In genomic region chr10:114017873-114018272, GRCh38 we compare ENCODE assay signal across 25 cellular contexts. TPM values are rescaled to one million over a fixed set of nuclear protein-coding genes. Genes with fewer than 3 reads are reported as not detected.
"Had no signal": no experiment of that assay in that cellular context is flagged by ENCODE, and none has a peak within 500 bp of the region (broad histone marks: within the 10 kb centered on the region; RNA-seq: fewer than 3 reads in every experiment).

No MANE protein-coding gene starts in this region.

- H3K27ac Mint-ChIP-seq: activated T-cell treated with anti-CD3 and anti-CD28 coated beads, Interleukin-2, amount 50 U/mL, for 24 hours; activated T-helper 17 cell treated with anti-CD3 and anti-CD28 coated beads, Interleukin-2, amount 50 U/mL, for 72 hours; nephron had no signal

- ATAC-seq: activated T-helper 17 cell treated with anti-CD3 and anti-CD28 coated beads, Interleukin-2, amount 50 U/mL, for 72 hours; left colon; pancreas; right cardiac atrium had no signal

- FAIRE-seq: bronchial epithelial cell, frontal cortex, islet of Langerhans, pancreas, TTC549 had no signal

- H3K4me3 Mint-ChIP-seq: activated naive CD8-positive, alpha-beta T cell treated with anti-CD3 and anti-CD28 coated beads, Interleukin-2, amount 10 ng/mL, durations not matched to agents 7 days and 5 days; activated T-cell treated with anti-CD3 and anti-CD28 coated beads, Interleukin-2, amount 50 U/mL, for 24 hours; activated T-helper 17 cell treated with anti-CD3 and anti-CD28 coated beads, Interleukin-2, amount 50 U/mL, for 72 hours had no signal

- DNase-seq: activated CD4-positive, alpha-beta T cell treated with anti-CD3 and anti-CD28 coated beads, Interleukin-2, amount 50 U/mL, for 4 hours; activated CD8-positive, alpha-beta memory T cell treated with anti-CD3 and anti-CD28 coated beads for 24 hours; activated CD8-positive, alpha-beta memory T cell treated with anti-CD3 and anti-CD28 coated beads, Interleukin-2, amount 50 U/mL, for 4 hours; activated naive CD8-positive, alpha-beta T cell treated with anti-CD3 and anti-CD28 coated beads, Interleukin-2, amount 10 ng/mL, durations not matched to agents 7 days and 5 days; activated T-cell treated with anti-CD3 and anti-CD28 coated beads, Interleukin-2, amount 50 U/mL, for 24 hours; amniotic stem cell; colonic mucosa; left colon; mesenchymal stem cell; pancreas; right cardiac atrium; stimulated activated CD4-positive, alpha-beta T cell treated with anti-CD3 and anti-CD28 coated beads, Interleukin-12 subunit alpha, Interleukin-12 subunit beta, amount 100 ng/mL, for 4 hours; stimulated activated CD4-positive, alpha-beta T cell treated with anti-CD3 and anti-CD28 coated beads, Interleukin-4, amount 100 ng/mL, for 4 hours; stomach; transverse colon; uterus had no signal

- H3K27me3 ChIP-seq: colonic mucosa, esophagus muscularis mucosa, pancreas, stomach, suprapubic skin, transverse colon, uterus had no signal

- H3K4me1 Mint-ChIP-seq: activated T-helper 17 cell treated with anti-CD3 and anti-CD28 coated beads, Interleukin-2, amount 50 U/mL, for 72 hours had no signal

- H3K9me3 ChIP-seq: colonic mucosa, esophagus muscularis mucosa, pancreas, suprapubic skin, transverse colon, uterus had no signal

- H3K36me3 ChIP-seq: colonic mucosa, esophagus muscularis mucosa, pancreas, stomach, suprapubic skin, transverse colon, uterus had no signal

- H3K4me3 ChIP-seq: colonic mucosa, esophagus muscularis mucosa, pancreas, stomach, suprapubic skin, transverse colon, uterus had no signal

- H3K27ac ChIP-seq: colonic mucosa, esophagus muscularis mucosa, pancreas, stomach, suprapubic skin, transverse colon, uterus had no signal

- H3K4me1 ChIP-seq: colonic mucosa, transverse colon, uterus had no signal

RNA-seq across cellular contexts. Expression of gene ADRB1, which starts 25.8 kb away (rescaled TPM):
- total RNA-seq: activated T-helper 17 cell treated with anti-CD3 and anti-CD28 coated beads, Interleukin-2, amount 50 U/mL, for 72 hours; T-helper 2 cell treated with Interferon-gamma antibody and Interleukin-4, amounts not matched to agents 100 ng/mL and 5 ng/mL, for 36 hours had no signal
